9 cellular contexts compared by ENCODE assay signal in the genomic region with DNA sequence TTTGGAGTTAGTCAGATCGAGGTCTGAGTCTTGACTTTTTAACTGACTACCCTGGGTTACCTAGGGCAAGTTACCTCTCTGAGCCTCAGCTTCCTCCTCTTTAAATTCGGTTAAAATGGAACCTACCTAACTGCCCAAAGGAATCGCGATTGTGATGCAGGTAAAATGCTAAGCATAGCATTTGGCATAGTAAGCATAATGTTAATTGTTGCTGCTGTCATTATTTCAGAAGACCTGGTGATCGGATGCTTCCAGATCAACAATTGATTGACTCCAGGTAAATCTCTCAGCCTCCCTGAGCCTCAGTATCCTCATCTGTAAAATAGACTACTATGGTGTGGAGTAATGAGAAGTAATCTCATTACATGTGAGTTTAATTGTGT. TPM values are rescaled to one million over a fixed set of nuclear protein-coding genes. Genes with fewer than 3 reads are reported as not detected.
DNase-seq lines count a peak whose midpoint lies in the region; ATAC-seq and TF ChIP-seq lines count a peak whose summit lies in the region.
"Had no signal": no experiment of that assay in that cellular context is flagged by ENCODE, and none has a peak within 500 bp of the region (broad histone marks: within the 10 kb centered on the region; RNA-seq: fewer than 3 reads in every experiment).

No MANE protein-coding gene starts in this region.

- H4K20me1 ChIP-seq in SK-N-SH (ENCODE audit: insufficient read depth): no peaks in the 10 kb centered on the region

- no peaks in the 10 kb centered on the region for H3K4me1 Mint-ChIP-seq in activated T-helper 17 cell treated with anti-CD3 and anti-CD28 coated beads, Interleukin-2, amount 50 U/mL, for 72 hours
- H3K4me1 Mint-ChIP-seq in immature natural killer cell: peaks cover 22 to 23% of the 10 kb centered on the region in 2 donors

- intact Hi-C loops in stomach (cut with DNase I; ENCODE audit: low total_unique reads): no loop called here

- H3K27me3 ChIP-seq in SK-N-SH (ENCODE audit: insufficient read depth) (no peaks in the 10 kb centered on the region), stomach (no peaks in the 10 kb centered on the region)

- ATAC-seq in SK-N-SH treated with all-trans-retinoic acid at 6 μM for 48 hours: no peak
- no peak for ATAC-seq in activated T-helper 17 cell treated with anti-CD3 and anti-CD28 coated beads, Interleukin-2, amount 50 U/mL, for 72 hours (replicated peaks)
- ATAC-seq in HG03571 (IDR thresholded peaks at IDR 0.05; ENCODE audit: unreplicated experiment): no peak

- WGBS in SK-N-SH (ENCODE audit: low lambda C conversion rate): 34% methylated on average over 5 of the region's 5 CpGs
- WGBS in stomach, 5 donors: 10 to 22% (median 19%) methylated on average over 5 of the region's 5 CpGs

- H3K4me3 Mint-ChIP-seq in activated T-helper 17 cell treated with anti-CD3 and anti-CD28 coated beads, Interleukin-2, amount 50 U/mL, for 72 hours: peak overlapping the region; percentile 96
- H3K4me3 Mint-ChIP-seq in immature natural killer cell: peak overlapping the region; percentile 90 to 98 (median 97)

- H3K27ac Mint-ChIP-seq in activated T-helper 17 cell treated with anti-CD3 and anti-CD28 coated beads, Interleukin-2, amount 50 U/mL, for 72 hours: peak overlapping the region; percentile 87
- peak overlapping the region in 5 of 6 donors; percentile 13 to 76 (median 71) for H3K27ac Mint-ChIP-seq in immature natural killer cell

- TF ChIP-seq CTCF in SK-N-SH (IDR thresholded peaks at IDR 0.05): no peak
- no peak for TF ChIP-seq CTCF in stomach (IDR thresholded peaks at IDR 0.05)

- no peak overlapping the region for H3K27ac ChIP-seq in SK-N-SH (ENCODE audit: low read depth in 2 of 2, low read length in 1 of 2)
- peak overlapping the region; percentile 67 to 79 (median 77) for H3K27ac ChIP-seq in stomach

- peak overlapping the region; percentile 40 for H3K9ac ChIP-seq in SK-N-SH

- no peaks in the 10 kb centered on the region for H3K36me3 Mint-ChIP-seq in activated T-helper 17 cell treated with anti-CD3 and anti-CD28 coated beads, Interleukin-2, amount 50 U/mL, for 72 hours (ENCODE audit: low read depth)
- H3K36me3 Mint-ChIP-seq in immature natural killer cell: no peaks in the 10 kb centered on the region

- TF ChIP-seq EP300 in SK-N-SH (IDR thresholded peaks at IDR 0.05; ENCODE audit: borderline replicate concordance in 1 of 2, low read depth in 1 of 2, low read length in 1 of 2) (no peak), stomach (IDR thresholded peaks at IDR 0.05) (no peak)

- H3K9me3 ChIP-seq in SK-N-SH (no peaks in the 10 kb centered on the region), stomach (no peaks in the 10 kb centered on the region)

- H3F3A ChIP-seq in SK-N-SH (replicated peaks; ENCODE audit: insufficient read depth): no peaks in the 10 kb centered on the region

- POLR2A ChIA-PET in SK-N-SH (lab: Yijun Ruan, JAX): interaction anchor here (0.8 to 1.9 kb wide), 2 partner anchors 17 to 22 kb away, joined by 3 to 5 read pairs; no protein-coding TSS in a partner anchor

- no peaks in the 10 kb centered on the region for H3K27me3 Mint-ChIP-seq in activated T-helper 17 cell treated with anti-CD3 and anti-CD28 coated beads, Interleukin-2, amount 50 U/mL, for 72 hours
- peaks cover 0 to 9% (median 9%) of the 10 kb centered on the region in 3 donors for H3K27me3 Mint-ChIP-seq in immature natural killer cell (ENCODE audit: low read depth in 3 of 3)

- H2AFZ ChIP-seq in SK-N-SH (ENCODE audit: low read depth): peak overlapping the region; percentile 85

- H3K36me3 ChIP-seq in SK-N-SH (replicated peaks in 1 of 2; ENCODE audit: control insufficient read depth in 1 of 2, insufficient read depth in 2 of 2, low read length in 1 of 2): no peaks in the 10 kb centered on the region
- H3K36me3 ChIP-seq in stomach: peaks cover 0 to 3% (median 0%) of the 10 kb centered on the region in 4 donors

- H3K4me1 ChIP-seq in SK-N-SH (ENCODE audit: control insufficient read depth in 1 of 2, insufficient read depth in 2 of 2, low read depth in 1 of 2, low read length in 1 of 2) (peaks cover 0 to 9% of the 10 kb centered on the region in 2 experiments; a peak in 1 of 4 replicates), stomach (peaks cover 10 to 35% (median 29%) of the 10 kb centered on the region in 4 donors)

- H3K9me3 Mint-ChIP-seq in activated T-helper 17 cell treated with anti-CD3 and anti-CD28 coated beads, Interleukin-2, amount 50 U/mL, for 72 hours: no peaks in the 10 kb centered on the region
- no peaks in the 10 kb centered on the region for H3K9me3 Mint-ChIP-seq in immature natural killer cell

- DNase-seq in SK-N-SH (no peak), immature natural killer cell (no peak), stomach (no peak), putamen (ENCODE audit: low spot score) (no peak), T-helper 9 cell (no peak)

- H3K4me3 ChIP-seq in SK-N-SH (ENCODE audit: low read depth in 2 of 2, low read length in 1 of 2) (peak overlapping the region; percentile 69 to 78), stomach (peak overlapping the region; percentile 90 to 95 (median 93))

- TF ChIP-seq RAD21 in SK-N-SH (IDR thresholded peaks at IDR 0.05; ENCODE audit: low read length): no peak

- CTCF ChIA-PET in SK-N-SH (lab: Yijun Ruan, JAX): interaction anchor here (0.7 to 6.9 kb wide), 11 partner anchors 12 to 170 kb away, joined by 3 to 106 read pairs (median 18); a partner anchor contains a TSS

- peak overlapping the region; percentile 94 for H3K4me2 ChIP-seq in SK-N-SH

- TF ChIP-seq POLR2A in stomach (IDR thresholded peaks at IDR 0.05): no peak

- no peaks in the 10 kb centered on the region for H3K9me2 ChIP-seq in SK-N-SH

- no peaks in the 10 kb centered on the region for H3K79me2 ChIP-seq in SK-N-SH (ENCODE audit: insufficient read depth)

TF ChIP-seq in SK-N-SH, 30 proteins besides CTCF, POLR2A, EP300 and RAD21 (continues in another document):
- TF ChIP-seq RFX5 (IDR thresholded peaks at IDR 0.05; ENCODE audit: low read length): no peak
- no peak for TF ChIP-seq MXI1 (IDR thresholded peaks at IDR 0.05; ENCODE audit: low read depth, low read length)
- no peak for TF ChIP-seq TAF1 (IDR thresholded peaks at IDR 0.05; ENCODE audit: borderline replicate concordance, low read depth, low read length)
- TF ChIP-seq, protein P1, sequence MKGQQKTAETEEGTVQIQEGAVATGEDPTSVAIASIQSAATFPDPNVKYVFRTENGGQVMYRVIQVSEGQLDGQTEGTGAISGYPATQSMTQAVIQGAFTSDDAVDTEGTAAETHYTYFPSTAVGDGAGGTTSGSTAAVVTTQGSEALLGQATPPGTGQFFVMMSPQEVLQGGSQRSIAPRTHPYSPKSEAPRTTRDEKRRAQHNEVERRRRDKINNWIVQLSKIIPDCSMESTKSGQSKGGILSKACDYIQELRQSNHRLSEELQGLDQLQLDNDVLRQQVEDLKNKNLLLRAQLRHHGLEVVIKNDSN (IDR thresholded peaks at IDR 0.05; ENCODE audit: borderline replicate concordance, low read depth): no peak

TF ChIP-seq in SK-N-SH treated with all-trans-retinoic acid at 6 μM for 48 hours, 23 proteins besides CTCF, POLR2A, EP300 and RAD21 (continues in another document):
- TF ChIP-seq ZNF565 (CRISPR knock-in tag; conservative IDR thresholded peaks at IDR 0.05; ENCODE audit: low read depth): no peak

RNA-seq across cellular contexts. Expression of a gene that starts 0.6 kb away (rescaled TPM):
- polyA plus RNA-seq in SK-N-SH (2012; rRNA removed) (3.7 and 4.4 TPM in 2 replicates), immature natural killer cell (10 to 100 TPM; 15.8 to 20.3 (median 17.5) TPM), stomach (10 to 100 TPM; 16.0 to 24.6 (median 19.7) TPM)
- polyA plus RNA-seq in SK-N-SH (2012; cell fraction: cytosol; rRNA removed): 1.7 and 3.2 TPM in 2 replicates
- polyA plus RNA-seq in SK-N-SH (2012; cell fraction: nucleus; rRNA removed): 11.4 and 13.9 TPM in 2 replicates
- 10 to 100 TPM in 1 of 2 donors, 1 to 10 TPM in 1; 9.1 to 20.0 TPM for total RNA-seq in activated T-helper 17 cell treated with anti-CD3 and anti-CD28 coated beads, Interleukin-2, amount 50 U/mL, for 72 hours
- 10 to 100 TPM; 10.5 to 38.4 (median 18.5) TPM for total RNA-seq in stomach

RNA-seq across cellular contexts. Expression of a gene that starts 14.5 kb away (rescaled TPM):
- polyA plus RNA-seq in SK-N-SH (2012; rRNA removed) (179 and 189 TPM in 2 replicates), immature natural killer cell (100 to 1,000 TPM in 1 of 3 donors, 10 to 100 TPM in 2; 52.9 to 101 (median 55.7) TPM), stomach (10 to 100 TPM; 66.7 to 79.6 (median 73.7) TPM)
- 164 and 176 TPM in 2 replicates for polyA plus RNA-seq in SK-N-SH (2012; cell fraction: cytosol; rRNA removed)
- polyA plus RNA-seq in SK-N-SH (2012; cell fraction: nucleus; rRNA removed): 53.8 and 76.0 TPM in 2 replicates
- total RNA-seq in activated T-helper 17 cell treated with anti-CD3 and anti-CD28 coated beads, Interleukin-2, amount 50 U/mL, for 72 hours: 100 to 1,000 TPM in 1 of 2 donors, 10 to 100 TPM in 1; 56.4 to 125 TPM
- total RNA-seq in stomach: 10 to 100 TPM in 3 of 5 donors, 1 to 10 TPM in 2; 1.7 to 51.3 (median 31.3) TPM

RNA-seq across cellular contexts. Expression of a gene that starts 21.3 kb away (rescaled TPM):
- not detected in 2 replicates for polyA plus RNA-seq in SK-N-SH (2012; rRNA removed)
- polyA plus RNA-seq in SK-N-SH (2012; cell fraction: cytosol; rRNA removed): not detected in 2 replicates
- polyA plus RNA-seq in SK-N-SH (2012; cell fraction: nucleus; rRNA removed): not detected in 2 replicates
- not detected for total RNA-seq in activated T-helper 17 cell treated with anti-CD3 and anti-CD28 coated beads, Interleukin-2, amount 50 U/mL, for 72 hours
- polyA plus RNA-seq in immature natural killer cell: under 1 TPM in 2 of 3 donors, not detected in 1; 0.12 to 0.47 TPM
- total RNA-seq in stomach: not detected
- not detected for polyA plus RNA-seq in stomach
- total RNA-seq: pulmonary artery endothelial cell had no signal

RNA-seq across cellular contexts. Expression of a gene that starts 51.4 kb away (rescaled TPM):
- polyA plus RNA-seq in SK-N-SH (2012; rRNA removed): 65.9 and 77.0 TPM in 2 replicates
- polyA plus RNA-seq in SK-N-SH (2012; cell fraction: cytosol; rRNA removed): 57.4 and 64.3 TPM in 2 replicates
- polyA plus RNA-seq in SK-N-SH (2012; cell fraction: nucleus; rRNA removed): 31.1 and 39.3 TPM in 2 replicates
- 100 to 1,000 TPM in 1 of 2 donors, 10 to 100 TPM in 1; 69.2 to 110 TPM for total RNA-seq in activated T-helper 17 cell treated with anti-CD3 and anti-CD28 coated beads, Interleukin-2, amount 50 U/mL, for 72 hours
- polyA plus RNA-seq in immature natural killer cell: 100 to 1,000 TPM; 310 to 706 (median 354) TPM
- total RNA-seq in stomach: 10 to 100 TPM in 4 of 5 donors, 1 to 10 TPM in 1; 2.2 to 57.8 (median 21.3) TPM
- polyA plus RNA-seq in stomach: 10 to 100 TPM; 47.3 to 73.0 (median 71.4) TPM

RNA-seq across cellular contexts. Expression of a gene that starts 55.7 kb away (rescaled TPM):
- polyA plus RNA-seq in SK-N-SH (2012; rRNA removed) (0.08 and 0.30 TPM in 2 replicates), immature natural killer cell (under 1 TPM; 0.38 to 0.71 (median 0.68) TPM), stomach (under 1 TPM; 0.75 to 0.78 (median 0.76) TPM)
- 0.13 and 0.39 TPM in 2 replicates for polyA plus RNA-seq in SK-N-SH (2012; cell fraction: cytosol; rRNA removed)
- polyA plus RNA-seq in SK-N-SH (2012; cell fraction: nucleus; rRNA removed): 0.26 and 0.65 TPM in 2 replicates
- total RNA-seq in activated T-helper 17 cell treated with anti-CD3 and anti-CD28 coated beads, Interleukin-2, amount 50 U/mL, for 72 hours: under 1 TPM; 0.22 to 0.82 TPM
- 1 to 10 TPM in 2 of 5 donors, not detected in 3; 3.9 to 8.1 TPM for total RNA-seq in stomach

Comparison
In these comparisons a context has a peak if more than half of its experiments do, and no peak if none do; other contexts are left out.
1. H3K27ac ChIP-seq: peak in stomach (5 of 5); none in SK-N-SH (0 of 2).